ENCODE assay signal across 23 cellular contexts in genomic region chr3:195875482-195876236, GRCh38. TPM values are rescaled to one million over a fixed set of nuclear protein-coding genes. Genes with fewer than 3 reads are reported as not detected.
DNase-seq lines count a peak whose midpoint lies in the region; ATAC-seq, FAIRE-seq and TF ChIP-seq lines count a peak whose summit lies in the region.
"Had no signal": no experiment of that assay in that cellular context is flagged by ENCODE, and none has a peak within 500 bp of the region (broad histone marks: within the 10 kb centered on the region; RNA-seq: fewer than 3 reads in every experiment).

No MANE protein-coding gene starts in this region.

- H3K14ac ChIP-seq in IMR-90 (replicated peaks; ENCODE audit: low read depth, low read length) (no peak overlapping the region), neuronal stem cell (ENCODE audit: low read length) (peak overlapping the region; percentile 38)

- H3K4me2 ChIP-seq in IMR-90 (ENCODE audit: low read depth, low read length) (no peak overlapping the region), neuronal stem cell (ENCODE audit: insufficient read depth, low read length, poor library complexity, severe bottlenecking) (no peak overlapping the region)

- no peak overlapping the region for H2BK12ac ChIP-seq in neuronal stem cell (ENCODE audit: low read length)

- H3K4me1 ChIP-seq in IMR-90 (ENCODE audit: control insufficient read depth, insufficient read depth, low read length) (no peaks in the 10 kb centered on the region), colonic mucosa (peaks cover 4% of the 10 kb centered on the region), neuronal stem cell (ENCODE audit: control insufficient read depth in 2 of 2, insufficient read depth in 1 of 2, low read depth in 1 of 2, low read length in 2 of 2) (peaks cover 0 to 6% of the 10 kb centered on the region in 2 donors)
- H3K4me1 ChIP-seq: breast epithelium had no signal

- no peak overlapping the region for H2AK5ac ChIP-seq in IMR-90 (ENCODE audit: low read depth, low read length)
- no peak overlapping the region for H2AK5ac ChIP-seq in neuronal stem cell (ENCODE audit: low read depth, low read length)

- H2BK5ac ChIP-seq in IMR-90 (ENCODE audit: low read depth, low read length, poor library complexity, severe bottlenecking) (no peak overlapping the region), neuronal stem cell (ENCODE audit: low read length) (no peak overlapping the region)

- H3K56ac ChIP-seq in IMR-90 (ENCODE audit: extremely low read depth, insufficient read depth, low read length), result no peak overlapping the region

- TF ChIP-seq RAD21 in IMR-90 (IDR thresholded peaks at IDR 0.05; ENCODE audit: low read length), result no peak

- H4K8ac ChIP-seq in IMR-90 (ENCODE audit: low read depth in 2 of 2, low read length in 2 of 2) (no peak overlapping the region), neuronal stem cell (ENCODE audit: low read depth, low read length) (no peak overlapping the region)

- in situ Hi-C loops in IMR-90 (cut with MboI; ENCODE audit: low sequenced_read_pairs), result no loop called here

- no peak overlapping the region for H4K5ac ChIP-seq in IMR-90 (ENCODE audit: low read depth, low read length)

- H3K9ac ChIP-seq in IMR-90 (ENCODE audit: low read depth, low read length) (no peak overlapping the region), colonic mucosa (ENCODE audit: low read depth in 2 of 2, low read length in 2 of 2) (peak overlapping the region; percentile 8 to 70), neuronal stem cell (ENCODE audit: low read depth, low read length, poor library complexity) (no peak overlapping the region)

- TF ChIP-seq POLR2A in IMR-90 (IDR thresholded peaks at IDR 0.05; ENCODE audit: low read depth, low read length), result no peak

- POLR2A ChIA-PET in IMR-90 (lab: Charles Lee; ENCODE audit: unreplicated experiment), result interaction anchor here (0.6 kb wide), 1 partner anchor 37 kb away, joined by 4 read pairs; no protein-coding TSS in a partner anchor

- CTCF ChIA-PET in Calu3 (lab: Charles Lee) (interaction anchor here (1.4 kb wide), 1 partner anchor 13 kb away, joined by 5 read pairs; no protein-coding TSS in a partner anchor), IMR-90 (lab: Yijun Ruan, JAX) (no interaction called here)

- no peaks in the 10 kb centered on the region for H3K9me3 Mint-ChIP-seq in Calu3 (ENCODE audit: low read depth, unreplicated experiment)
- H3K9me3 Mint-ChIP-seq: CD8-positive, alpha-beta memory T cell; endodermal cell had no signal

- H3K4me3 ChIP-seq in IMR-90 (ENCODE audit: insufficient read depth, low read depth, low read length) (no peak overlapping the region), colonic mucosa (no peak overlapping the region), neuronal stem cell (ENCODE audit: low read length in 2 of 2) (no peak overlapping the region)
- H3K4me3 ChIP-seq: breast epithelium, coronary artery, lower lobe of right lung had no signal

- H2BK20ac ChIP-seq in IMR-90 (ENCODE audit: low read depth, low read length), result no peak overlapping the region

- H3K9me3 ChIP-seq in IMR-90 (ENCODE audit: control insufficient read depth, insufficient read depth, low read length), result no peaks in the 10 kb centered on the region
- H3K9me3 ChIP-seq in colonic mucosa, result no peaks in the 10 kb centered on the region
- no peaks in the 10 kb centered on the region for H3K9me3 ChIP-seq in neuronal stem cell (replicated peaks in 1 of 2; ENCODE audit: control insufficient read depth in 2 of 2, insufficient read depth in 1 of 2, low read depth in 1 of 2, low read length in 2 of 2)
- H3K9me3 ChIP-seq: breast epithelium, lower lobe of right lung had no signal

- H3K4ac ChIP-seq in IMR-90 (ENCODE audit: low read depth, low read length) (no peak overlapping the region), neuronal stem cell (ENCODE audit: low read length) (peak overlapping the region; percentile 53)

- H3K27me3 ChIP-seq in IMR-90 (ENCODE audit: control insufficient read depth, insufficient read depth, low read length) (no peaks in the 10 kb centered on the region), colonic mucosa (no peaks in the 10 kb centered on the region), neuronal stem cell (ENCODE audit: control insufficient read depth in 3 of 3, insufficient read depth in 3 of 3, low read depth in 1 of 3, low read length in 3 of 3) (no peaks in the 10 kb centered on the region)
- H3K27me3 ChIP-seq: breast epithelium had no signal

- peak overlapping the region; percentile 87 for H3K4me3 Mint-ChIP-seq in Calu3 (ENCODE audit: low read depth, unreplicated experiment)
- H3K4me3 Mint-ChIP-seq: endodermal cell had no signal

- H2BK120ac ChIP-seq in IMR-90 (ENCODE audit: low read depth, low read length), result no peak overlapping the region
- no peak overlapping the region for H2BK120ac ChIP-seq in neuronal stem cell (ENCODE audit: low read depth, low read length)

- no peak for TF ChIP-seq CTCF in Calu3 (IDR thresholded peaks at IDR 0.05; ENCODE audit: unreplicated experiment)
- no peak for TF ChIP-seq CTCF in IMR-90 (conservative IDR thresholded peaks at IDR 0.05; ENCODE audit: low read depth, low read length)
- TF ChIP-seq CTCF in colonic mucosa (IDR thresholded peaks at IDR 0.05), result no peak

- H3K4me1 Mint-ChIP-seq in Calu3 (ENCODE audit: low read depth, unreplicated experiment), result peaks cover 13% of the 10 kb centered on the region
- H3K4me1 Mint-ChIP-seq: CD8-positive, alpha-beta memory T cell; endodermal cell had no signal

- H3K27ac ChIP-seq in IMR-90 (ENCODE audit: insufficient read depth, low read length), result no peak overlapping the region
- no peak overlapping the region for H3K27ac ChIP-seq in colonic mucosa
- H3K27ac ChIP-seq in neuronal stem cell (replicated peaks; ENCODE audit: low read length), result no peak overlapping the region
- H3K27ac ChIP-seq: coronary artery, lower lobe of right lung had no signal

- H3K23ac ChIP-seq in IMR-90 (ENCODE audit: low read depth, low read length) (no peak overlapping the region), neuronal stem cell (ENCODE audit: low read depth, low read length, poor library complexity) (no peak overlapping the region)

- H4K20me1 ChIP-seq in IMR-90 (ENCODE audit: insufficient read depth, low read length), result no peaks in the 10 kb centered on the region

- H3K18ac ChIP-seq in IMR-90 (ENCODE audit: low read depth, low read length) (no peak overlapping the region), neuronal stem cell (ENCODE audit: low read length) (peak overlapping the region; percentile 8)

- H3K27ac Mint-ChIP-seq in Calu3 (ENCODE audit: unreplicated experiment), result peak overlapping the region; percentile 84
- H3K27ac Mint-ChIP-seq: endodermal cell had no signal

- H3K9me1 ChIP-seq in IMR-90 (ENCODE audit: insufficient read depth, low read length), result no peaks in the 10 kb centered on the region

- no peak for ATAC-seq in IMR-90 (ENCODE audit: low read depth)
- no peak for ATAC-seq in GM19395 (IDR thresholded peaks at IDR 0.05; ENCODE audit: unreplicated experiment)

- WGBS in IMR-90 (ENCODE audit: extremely low coverage in 2 of 2, insufficient read length in 1 of 2), 2 experiments, result 98% methylated on average over 14 of the region's 35 CpGs; no CpG with 5 or more reads in 1 of the 2 experiments
- WGBS in neuronal stem cell (ENCODE audit: extremely low coverage in 2 of 2, insufficient read length in 2 of 2, insufficient replicate concordance in 1 of 2), 2 donors, result no CpG with 5 or more reads among the region's 35 CpGs

- H2AFZ ChIP-seq in IMR-90 (replicated peaks; ENCODE audit: low read length, poor library complexity), result no peak overlapping the region
- H2AFZ ChIP-seq in neuronal stem cell (ENCODE audit: low read length), result no peak overlapping the region

- BruUV-seq in Calu3 (replicated peaks; lab: Mats Ljungman, UMichigan) (no TSS peak), IMR-90 (replicated peaks; lab: Mats Ljungman, UMichigan) (no TSS peak)

- FAIRE-seq in frontal cortex (lab: Jason Lieb, UNC), result no peak
- FAIRE-seq: keratinocyte had no signal

- dilution Hi-C loops in IMR-90 (cut with HindIII; ENCODE audit: low sequenced_read_pairs, unreplicated experiment), result no loop called here

- peaks cover 43% of the 10 kb centered on the region for H3K36me3 ChIP-seq in IMR-90 (ENCODE audit: control insufficient read depth, insufficient read depth, low read length)
- no peaks in the 10 kb centered on the region for H3K36me3 ChIP-seq in colonic mucosa
- H3K36me3 ChIP-seq in neuronal stem cell (replicated peaks in 1 of 2; ENCODE audit: control insufficient read depth in 2 of 2, insufficient read depth in 2 of 2, low read length in 2 of 2), result peaks cover 16 to 38% of the 10 kb centered on the region in 2 donors
- H3K36me3 ChIP-seq: breast epithelium had no signal

- peaks cover 27% of the 10 kb centered on the region for H3K36me3 Mint-ChIP-seq in Calu3 (ENCODE audit: insufficient read depth, unreplicated experiment)

- intact Hi-C loops in Calu3 (cut with micrococcal nuclease; ENCODE audit: unreplicated experiment), result loop anchor here (2.0 kb wide), 1 partner anchor 19 kb away; no protein-coding TSS in a partner anchor
- intact Hi-C loops in IMR-90 (cut with micrococcal nuclease), result no loop called here
- intact Hi-C loops in colonic mucosa (cut with DNase I), result no loop called here

- H3K27me3 Mint-ChIP-seq in Calu3 (ENCODE audit: unreplicated experiment), result no peaks in the 10 kb centered on the region
- H3K27me3 Mint-ChIP-seq: CD8-positive, alpha-beta memory T cell had no signal

- H3K79me1 ChIP-seq in IMR-90 (ENCODE audit: low read depth in 1 of 2, low read length in 2 of 2) (peaks cover 0 to 9% of the 10 kb centered on the region in 2 experiments; a peak in 1 of 4 replicates), neuronal stem cell (ENCODE audit: low read depth, low read length) (peaks cover 3% of the 10 kb centered on the region)

- no peak for DNase-seq in Calu3
- DNase-seq in IMR-90, result no peak
- DNase-seq in colonic mucosa, result no peak
- DNase-seq in neuronal stem cell (ENCODE audit: low spot score), result no peak
- no peak for DNase-seq in frontal cortex (ENCODE audit: low spot score in 2 of 2)
- DNase-seq in activated T-cell treated with anti-CD3 and anti-CD28 coated beads, Interleukin-2, amount 50 U/mL, for 1 hour, result no peak
- DNase-seq: activated CD4-positive, alpha-beta T cell treated with anti-CD3 and anti-CD28 coated beads, Interleukin-2, amount 50 U/mL, for 4 hours; activated gamma-delta T cell; CD8-positive, alpha-beta memory T cell; endodermal cell; GDM1; lower lobe of right lung; NCI-H1092 treated with DMSO at 0.1 percent for 48 hours; NCI-H1930; NCI-H2227 treated with DMSO at 0.1 percent for 48 hours; NCI-H774; SHP77; stimulated activated CD8-positive, alpha-beta memory T cell treated with anti-CD3 and anti-CD28 coated beads, Interleukin-4, amount 100 ng/mL, for 48 hours; trophoblast cell had no signal

- peak overlapping the region; percentile 16 for H2AK9ac ChIP-seq in IMR-90 (replicated peaks; ENCODE audit: low read depth, low read length, poor library complexity)

- no peak overlapping the region for H4K91ac ChIP-seq in IMR-90 (ENCODE audit: insufficient read depth, low read depth, low read length)
- no peak overlapping the region for H4K91ac ChIP-seq in neuronal stem cell (ENCODE audit: low read depth, low read length, poor library complexity)

- no peak overlapping the region for H2BK15ac ChIP-seq in IMR-90 (ENCODE audit: low read depth, low read length)
- H2BK15ac ChIP-seq in neuronal stem cell (ENCODE audit: low read length), result no peak overlapping the region

RNA-seq across cellular contexts. Expression of gene TNK2, which starts 32.7 kb away (rescaled TPM):
- total RNA-seq in Calu3 (2022), result 50.4 and 53.0 TPM in 2 replicates
- 2.2 TPM in 2 replicates for total RNA-seq in IMR-90 (2012; rRNA removed)
- polyA plus RNA-seq in IMR-90 (2012; rRNA removed), result 13.4 and 13.8 TPM in 2 replicates
- 10.2 and 10.5 TPM in 2 replicates for polyA plus RNA-seq in IMR-90 (2012; cell fraction: cytosol; rRNA removed)
- polyA plus RNA-seq in IMR-90 (2012; cell fraction: nucleus; rRNA removed; ENCODE audit: low replicate concordance), result 86.5 and 180 TPM in 2 replicates
- 10 to 100 TPM; 23.8 to 28.5 TPM for total RNA-seq in colonic mucosa
- polyA plus RNA-seq in neuronal stem cell (2013, experiment 1 of 2), result 21.3 TPM
- 20.7 TPM for polyA plus RNA-seq in neuronal stem cell (2013, experiment 2 of 2)
- total RNA-seq in frontal cortex, result 11.0 TPM

Comparison
In these comparisons a context has a peak if more than half of its experiments do, and no peak if none do; other contexts are left out.
1. H3K9ac ChIP-seq: peak in colonic mucosa (2 of 2); none in IMR-90 (single experiment) and neuronal stem cell (single experiment).